In genomic region chr5:142770650-142771609, GRCh38 we compare ENCODE assay signal across 8 cellular contexts. TPM values are rescaled to one million over a fixed set of nuclear protein-coding genes. Genes with fewer than 3 reads are reported as not detected.
DNase-seq lines count a peak whose midpoint lies in the region; FAIRE-seq and TF ChIP-seq lines count a peak whose summit lies in the region.

No MANE protein-coding gene starts in this region.

- H2AFZ ChIP-seq in keratinocyte (ENCODE audit: control insufficient read depth, low read length), result peak overlapping the region; percentile 96

- TF ChIP-seq CTCF in WI38 (IDR thresholded peaks at IDR 0.05; ENCODE audit: low read depth, low read length), result no peak
- peak; percentile 38 for TF ChIP-seq CTCF in bronchial epithelial cell (IDR thresholded peaks at IDR 0.05; ENCODE audit: insufficient read depth, low read length, severe bottlenecking)
- peak in 1 of 3 experiments; percentile 70 for TF ChIP-seq CTCF in keratinocyte (optimal IDR thresholded peaks at IDR 0.05 in 1 of 3, IDR thresholded peaks at IDR 0.05 in 1 of 3, conservative IDR thresholded peaks at IDR 0.05 in 1 of 3; ENCODE audit: extremely low read depth in 1 of 3, insufficient read depth in 2 of 3, low read length in 3 of 3)

- FAIRE-seq in bronchial epithelial cell (lab: Jason Lieb, UNC), result no peak
- FAIRE-seq in keratinocyte (lab: Jason Lieb, UNC), result no peak

- in situ Hi-C loops in HAP-1 (cut with MboI; ENCODE audit: low sequenced_read_pairs), result no loop called here

- DNase-seq in HAP-1 (ENCODE audit: low spot score in 2 of 2) (peak; percentile 22 to 52), M059J (ENCODE audit: low read depth) (peak; percentile 71), bronchial epithelial cell (ENCODE audit: low read depth) (peak; percentile 52), keratinocyte (ENCODE audit: low read depth, low spot score) (no peak), NCI-H2029 (lab: John Stamatoyannopoulos, UW) (no peak)
- peak; percentile 25 to 43 for DNase-seq in stimulated activated CD4-positive, alpha-beta T cell treated with anti-CD3 and anti-CD28 coated beads, Interleukin-12 subunit alpha, Interleukin-12 subunit beta, amount 100 ng/mL, for 24 hours (ENCODE audit: low read depth in 2 of 2)

- H3K4me3 ChIP-seq in GM08714 (ENCODE audit: low read length), result peak overlapping the region; percentile 94
- peak overlapping the region; percentile 71 for H3K4me3 ChIP-seq in HAP-1
- peak overlapping the region; percentile 74 for H3K4me3 ChIP-seq in WI38 (ENCODE audit: low read depth, low read length)
- peak overlapping the region; percentile 84 for H3K4me3 ChIP-seq in bronchial epithelial cell (ENCODE audit: low read depth, low read length)
- H3K4me3 ChIP-seq in keratinocyte (ENCODE audit: control insufficient read depth in 2 of 3, extremely low read depth in 1 of 3, insufficient read depth in 2 of 3, low read depth in 1 of 3, low read length in 3 of 3), result peak overlapping the region; percentile 77 to 95 (median 89)

- peak overlapping the region; percentile 73 for H3K9ac ChIP-seq in keratinocyte (ENCODE audit: control insufficient read depth, extremely low read depth, insufficient read depth, low read length)

- H3K4me2 ChIP-seq in keratinocyte (ENCODE audit: control insufficient read depth, extremely low read depth, insufficient read depth, low read depth, low read length), result peak overlapping the region; percentile 87

- H3K36me3 ChIP-seq in HAP-1 (replicated peaks), result no peaks in the 10 kb centered on the region
- H3K36me3 ChIP-seq in bronchial epithelial cell (ENCODE audit: control insufficient read depth, insufficient read depth, low read length), result no peaks in the 10 kb centered on the region
- no peaks in the 10 kb centered on the region for H3K36me3 ChIP-seq in keratinocyte (ENCODE audit: control insufficient read depth in 2 of 2, extremely low read depth in 1 of 2, insufficient read depth in 2 of 2, low read length in 2 of 2)

- no peaks in the 10 kb centered on the region for H3K9me1 ChIP-seq in keratinocyte (ENCODE audit: control insufficient read depth, extremely low read depth, insufficient read depth, low read length)

- no peaks in the 10 kb centered on the region for H4K20me1 ChIP-seq in keratinocyte (ENCODE audit: control insufficient read depth, extremely low read depth, insufficient read depth, low read length)

- H3K27me3 ChIP-seq in HAP-1 (ENCODE audit: low read depth) (no peaks in the 10 kb centered on the region), bronchial epithelial cell (ENCODE audit: control insufficient read depth, insufficient read depth, low read length) (no peaks in the 10 kb centered on the region), keratinocyte (ENCODE audit: control insufficient read depth, extremely low read depth, insufficient read depth, low read length) (no peaks in the 10 kb centered on the region)

- H3K4me1 ChIP-seq in HAP-1 (no peaks in the 10 kb centered on the region; the same call in 1 of the 2 replicates), keratinocyte (ENCODE audit: control insufficient read depth, extremely low read depth, insufficient read depth, low read length) (peaks cover 17% of the 10 kb centered on the region)

- dilution Hi-C loops in keratinocyte (cut with MboI; ENCODE audit: extremely low pct_ligation_motif_present, low sequenced_read_pairs), result no loop called here

- no peaks in the 10 kb centered on the region for H3K79me2 ChIP-seq in keratinocyte (ENCODE audit: control insufficient read depth, insufficient read depth, low read length)

- H3K9me3 ChIP-seq in HAP-1 (no peaks in the 10 kb centered on the region), keratinocyte (ENCODE audit: control insufficient read depth, low read depth, low read length) (no peaks in the 10 kb centered on the region)

- H3K27ac ChIP-seq in keratinocyte (ENCODE audit: control insufficient read depth, insufficient read depth, low read length), result peak overlapping the region; percentile 44

RNA-seq across cellular contexts. Expression of gene ARHGAP26, which starts 0.8 kb away (rescaled TPM):
- 3.5 and 5.5 TPM in 2 replicates for total RNA-seq in M059J (2014; rRNA removed; shearing (Covaris generic))
- total RNA-seq in bronchial epithelial cell, result 17.1 and 23.8 TPM in 2 replicates
- 3.4 to 4.4 TPM (median 3.9 TPM) in 3 replicates for polyA plus RNA-seq in keratinocyte
- polyA plus RNA-seq in keratinocyte (2011; ENCODE audit: low read depth), result 12.7 TPM
- 3.0 and 3.8 TPM in 2 replicates for polyA plus RNA-seq in keratinocyte (2011; cell fraction: cytosol; rRNA removed)
- polyA plus RNA-seq in keratinocyte (2011; cell fraction: nucleus; rRNA removed), result 8.0 and 15.2 TPM in 2 replicates
- polyA plus RNA-seq in keratinocyte (2012; ENCODE audit: low replicate concordance), result 6.1 and 7.0 TPM in 2 replicates
- 7.3 to 17.9 TPM (median 14.5 TPM) in 3 replicates for polyA minus RNA-seq in keratinocyte
- polyA minus RNA-seq in keratinocyte (2011; cell fraction: cytosol; rRNA and poly(A)+ RNA removed), result 2.1 TPM
- polyA minus RNA-seq in keratinocyte (2011; cell fraction: nucleus; rRNA and poly(A)+ RNA removed), result 14.1 and 35.8 TPM in 2 replicates

Comparison
In these comparisons a context has a peak if more than half of its experiments do, and no peak if none do; other contexts are left out.
1. DNase-seq: peak in HAP-1 (2 of 2), M059J (single experiment), bronchial epithelial cell (single experiment) and stimulated activated CD4-positive, alpha-beta T cell treated with anti-CD3 and anti-CD28 coated beads, Interleukin-12 subunit alpha, Interleukin-12 subunit beta, amount 100 ng/mL, for 24 hours (2 of 2); none in keratinocyte (single experiment) and NCI-H2029 (single experiment).
2. Peak in every context shown above with its lines, with median percentiles within 50 percentile points of each other: H3K4me3 ChIP-seq.